1 cellular context compared by ENCODE assay signal in genomic region chr1:154999651-155000474, GRCh38.
TF ChIP-seq lines count a peak whose summit lies in the region.

No MANE protein-coding gene starts in this region.

TF ChIP-seq in Ishikawa, 13 proteins besides CTCF, POLR2A, EP300 and RAD21 (continued from another document):
- no peak for TF ChIP-seq TAF1 (IDR thresholded peaks at IDR 0.05; ENCODE audit: low read depth)
